30 cellular contexts compared by ENCODE assay signal in genomic region chr6:157576621-157577390, GRCh38.
"Had no signal": no experiment of that assay in that cellular context is flagged by ENCODE, and none has a peak within 500 bp of the region (broad histone marks: within the 10 kb centered on the region; RNA-seq: fewer than 3 reads in every experiment).

No MANE protein-coding gene starts in this region.

- H2AFZ ChIP-seq: hepatocyte had no signal

- H3K4me1 Mint-ChIP-seq: endodermal cell, mesothelial cell of epicardium, neural crest cell had no signal

- H3K36me3 Mint-ChIP-seq: mesothelial cell of epicardium had no signal

- H3K9me3 ChIP-seq: left lung, mucosa of descending colon, neutrophil, pancreas, thyroid gland, vagina had no signal

- H3K27ac ChIP-seq: epithelial cell of prostate, foreskin keratinocyte, gastroesophageal sphincter, heart left ventricle, hepatocyte, left lung, neutrophil, pancreas, stomach, thyroid gland, vagina had no signal

- H3K9me3 Mint-ChIP-seq: dendritic cell treated with granulocyte-macrophage colony-stimulating factor and Interleukin-4, amounts not matched to agents 40 ng/mL and 50 ng/mL, for 4 days had no signal

- H3K36me3 ChIP-seq: gastroesophageal sphincter, heart left ventricle, left lung, neutrophil, pancreas, stomach, thyroid gland, vagina had no signal

- H3K4me2 ChIP-seq: hepatocyte, smooth muscle cell had no signal

- H3K27ac Mint-ChIP-seq: dendritic cell treated with granulocyte-macrophage colony-stimulating factor and Interleukin-4, amounts not matched to agents 40 ng/mL and 50 ng/mL, for 4 days; endodermal cell; mesothelial cell of epicardium; natural killer cell treated with Interleukin-12 subunit alpha and Interleukin-12 subunit beta and Interleukin-15 and Interleukin-18, amount 100 ng/mL, for 72 hours had no signal

- H3K4me3 Mint-ChIP-seq: dendritic cell treated with granulocyte-macrophage colony-stimulating factor and Interleukin-4, amounts not matched to agents 40 ng/mL and 50 ng/mL, for 4 days; endodermal cell; mesothelial cell of epicardium; naive B cell; natural killer cell treated with Interleukin-12 subunit alpha and Interleukin-12 subunit beta and Interleukin-15 and Interleukin-18, amount 100 ng/mL, for 72 hours; neural crest cell had no signal

- DNase-seq: effector CD8-positive, alpha-beta T cell; endodermal cell; foreskin keratinocyte; heart left ventricle; kidney; left lung; mesenchymal stem cell; mucosa of descending colon; naive B cell; pancreas; stimulated activated CD4-positive, alpha-beta T cell treated with anti-CD3 and anti-CD28 coated beads, Interleukin-12 subunit alpha, Interleukin-12 subunit beta, amount 100 ng/mL, for 4 hours; stimulated activated CD4-positive, alpha-beta T cell treated with anti-CD3 and anti-CD28 coated beads, Interleukin-1b, Interleukin-23, amount 100 ng/mL, for 48 hours; stimulated activated CD4-positive, alpha-beta T cell treated with anti-CD3 and anti-CD28 coated beads, Interleukin-4, amount 100 ng/mL, for 1 hour; stimulated activated CD8-positive, alpha-beta memory T cell treated with anti-CD3 and anti-CD28 coated beads, Interleukin-4, amount 100 ng/mL, for 48 hours; stimulated activated naive CD4-positive, alpha-beta T cell treated with Interleukin-2 at 50 U/mL for 16 hours; stomach; thyroid gland; trophoblast cell had no signal

- H3K4me3 ChIP-seq: gastroesophageal sphincter, heart left ventricle, hepatocyte, left lung, mucosa of descending colon, pancreas, smooth muscle cell, stomach, thyroid gland, vagina had no signal

- H3K27me3 ChIP-seq: foreskin keratinocyte, gastroesophageal sphincter, heart left ventricle, hepatocyte, left lung, neutrophil, pancreas, stomach, thyroid gland, vagina had no signal

- ATAC-seq: esophagus mucosa; foreskin keratinocyte; gastroesophageal sphincter; heart left ventricle; left lung; mucosa of descending colon; natural killer cell treated with Interleukin-12 subunit alpha and Interleukin-12 subunit beta and Interleukin-15 and Interleukin-18, amount 100 ng/mL, for 72 hours; pancreas; sciatic nerve had no signal

- H3K27me3 Mint-ChIP-seq: dendritic cell treated with granulocyte-macrophage colony-stimulating factor and Interleukin-4, amounts not matched to agents 40 ng/mL and 50 ng/mL, for 4 days; naive B cell; natural killer cell treated with Interleukin-12 subunit alpha and Interleukin-12 subunit beta and Interleukin-15 and Interleukin-18, amount 100 ng/mL, for 72 hours had no signal

- FAIRE-seq: kidney, pancreas had no signal

- H3K4me1 ChIP-seq: foreskin keratinocyte, gastroesophageal sphincter, left lung, pancreas, thyroid gland had no signal
